In the genomic region with DNA sequence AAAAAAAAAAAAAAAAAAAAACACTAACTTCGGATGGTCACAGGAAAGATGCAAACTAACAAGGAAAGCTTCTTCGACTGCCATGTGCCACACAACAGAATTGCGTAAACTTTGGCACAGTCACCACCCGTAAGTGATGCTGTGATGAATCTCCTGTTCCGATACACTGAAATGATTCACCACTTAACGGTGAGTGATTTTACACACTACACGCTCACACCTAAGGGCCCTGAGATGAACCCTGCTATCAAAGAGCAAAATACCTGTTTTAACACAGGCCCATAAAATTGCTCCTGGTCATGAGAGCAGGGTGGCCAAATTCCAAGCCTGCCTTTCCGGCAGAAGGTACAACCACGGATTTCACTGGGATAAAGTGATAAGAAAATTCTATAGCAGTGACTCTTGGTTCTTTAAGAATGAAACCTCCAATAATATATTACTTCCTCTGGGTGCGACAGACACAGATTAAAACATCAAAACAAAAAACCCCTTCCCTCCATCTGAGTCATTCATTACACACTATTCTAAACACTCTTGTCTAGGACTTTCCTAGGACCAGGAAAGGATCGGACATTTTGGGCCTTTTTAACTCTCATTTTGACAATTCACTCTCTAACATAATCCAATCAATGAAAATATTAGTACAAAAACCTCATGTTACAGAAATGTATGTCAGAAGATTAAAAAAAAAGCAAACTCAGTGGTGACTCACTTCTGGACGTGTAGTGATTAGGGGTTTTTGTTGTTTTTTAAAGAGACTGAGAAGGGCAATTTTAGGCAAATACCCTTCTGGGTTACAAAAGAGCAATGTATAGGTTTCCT, we compare ENCODE assay signal across 8 cellular contexts. TPM values are rescaled to one million over a fixed set of nuclear protein-coding genes. Genes with fewer than 3 reads are reported as not detected.
A peak's percentile ranks its signal among the peaks of the same experiment; 100 is the strongest.
DNase-seq lines count a peak whose midpoint lies in the region; TF ChIP-seq lines count a peak whose summit lies in the region.

No MANE protein-coding gene starts in this region.

- peak overlapping the region; percentile 75 for H3K4me3 Mint-ChIP-seq in activated naive CD8-positive, alpha-beta T cell

- no peak for TF ChIP-seq CTCF in GM13976 (IDR thresholded peaks at IDR 0.05; ENCODE audit: borderline replicate concordance, control extremely low read depth, extremely low read depth, insufficient read depth, missing control alignments)
- TF ChIP-seq CTCF in LNCaP clone FGC (IDR thresholded peaks at IDR 0.05; ENCODE audit: control insufficient read depth, extremely low read depth, insufficient read depth): no peak

- H3K4me2 ChIP-seq in GM23248 (ENCODE audit: unreplicated experiment): peak overlapping the region; percentile 72

- peaks cover 40% of the 10 kb centered on the region for H3F3A ChIP-seq in GM23248 (ENCODE audit: insufficient read depth)

- no peaks in the 10 kb centered on the region for H3K27me3 Mint-ChIP-seq in activated naive CD8-positive, alpha-beta T cell

- H3K36me3 ChIP-seq in GM23248 (ENCODE audit: low read depth) (no peaks in the 10 kb centered on the region), HAP-1 (replicated peaks) (no peaks in the 10 kb centered on the region)

- H3K79me2 ChIP-seq in GM23248 (ENCODE audit: insufficient read depth): peaks cover 8% of the 10 kb centered on the region; the same call in 1 of the 2 replicates

- H3K9ac ChIP-seq in GM23248: peak overlapping the region; percentile 63

- in situ Hi-C loops in GM13976 (cut with MboI; ENCODE audit: low sequenced_read_pairs, unreplicated experiment) (no loop called here), GM23248 (cut with MboI) (no loop called here), HAP-1 (cut with MboI; ENCODE audit: low sequenced_read_pairs) (no loop called here)

- 6 to 9% methylated on average over 12 of the region's 12 CpGs for WGBS in GM23248 (ENCODE audit: low coverage in 1 of 2, low lambda C conversion rate in 2 of 2, missing lambda C conversion rate in 2 of 2), 2 experiments

- no peaks in the 10 kb centered on the region for H3K9me2 ChIP-seq in GM23248 (ENCODE audit: insufficient read depth)

- peak overlapping the region; percentile 96 for H3K27ac Mint-ChIP-seq in activated naive CD8-positive, alpha-beta T cell

- H3K36me3 Mint-ChIP-seq in activated naive CD8-positive, alpha-beta T cell: peaks cover 6% of the 10 kb centered on the region

- no peaks in the 10 kb centered on the region for H4K20me1 ChIP-seq in GM23248 (ENCODE audit: insufficient read depth)

- H3K4me1 Mint-ChIP-seq in activated naive CD8-positive, alpha-beta T cell (ENCODE audit: low read depth): peaks cover 57% of the 10 kb centered on the region

- H3K9me3 Mint-ChIP-seq in activated naive CD8-positive, alpha-beta T cell (ENCODE audit: low read depth): no peaks in the 10 kb centered on the region

- DNase-seq in GM13976 (ENCODE audit: low spot score) (peak; percentile 65), GM23248 (peak; percentile 90), LNCaP clone FGC (ENCODE audit: low read depth) (peak; percentile 85), lung microvascular endothelial cell (ENCODE audit: low read depth in 2 of 2) (peak; percentile 74 to 88), NCI-H526 (lab: John Stamatoyannopoulos, UW) (no peak), HAP-1 (ENCODE audit: low spot score in 2 of 2) (no peak), NCI-H446 treated with DMSO at 0.1 percent for 48 hours (lab: John Stamatoyannopoulos, UW) (no peak)

- H3K9me3 ChIP-seq in GM23248 (ENCODE audit: low read depth) (no peaks in the 10 kb centered on the region), HAP-1 (no peaks in the 10 kb centered on the region)

- H3K4me1 ChIP-seq in GM23248 (ENCODE audit: insufficient read depth): peaks cover 41% of the 10 kb centered on the region
- no peaks in the 10 kb centered on the region for H3K4me1 ChIP-seq in HAP-1

- H3K4me3 ChIP-seq in GM23248 (peak overlapping the region; percentile 41), LNCaP clone FGC (ENCODE audit: low read depth, low read length) (peak overlapping the region; percentile 42), HAP-1 (no peak overlapping the region)

- peak overlapping the region; percentile 65; the same call in 1 of the 2 replicates for H2AFZ ChIP-seq in GM23248

- H3K27me3 ChIP-seq in GM23248 (replicated peaks; ENCODE audit: insufficient read depth): no peaks in the 10 kb centered on the region
- H3K27me3 ChIP-seq in HAP-1 (ENCODE audit: low read depth): no peaks in the 10 kb centered on the region

- peak overlapping the region; percentile 66 for H3K27ac ChIP-seq in GM23248

RNA-seq across cellular contexts. Expression of gene LRIG1, which starts 28.3 kb away (rescaled TPM):
- total RNA-seq in GM23248 (2014; rRNA removed; shearing (Covaris generic)): 6.5 and 10.0 TPM in 2 replicates
- polyA plus RNA-seq in GM23248 (2016; fragmentation: Nextera tagmentation; extraction: Ambion mirVana): 2.8 and 3.1 TPM in 2 replicates
- total RNA-seq in lung microvascular endothelial cell: 32.5 and 38.9 TPM in 2 replicates

Comparison
In these comparisons a context has a peak if more than half of its experiments do, and no peak if none do; other contexts are left out.
1. DNase-seq: peak in GM13976 (single experiment), GM23248 (single experiment), LNCaP clone FGC (single experiment) and lung microvascular endothelial cell (2 of 2); none in NCI-H526 (0 of 2), HAP-1 (0 of 2) and NCI-H446 treated with DMSO at 0.1 percent for 48 hours (single experiment).